In genomic region chr2:47654790-47655562, GRCh38 we compare ENCODE assay signal across 8 cellular contexts.
A peak's percentile ranks its signal among the peaks of the same experiment; 100 is the strongest.
DNase-seq lines count a peak whose midpoint lies in the region; ATAC-seq and TF ChIP-seq lines count a peak whose summit lies in the region.

No MANE protein-coding gene starts in this region.

- H3K4me3 ChIP-seq in osteoblast (ENCODE audit: insufficient read depth, low read length) (no peak overlapping the region), HAP-1 (no peak overlapping the region)

- H2AFZ ChIP-seq in osteoblast (ENCODE audit: low read length), result no peak overlapping the region

- in situ Hi-C loops in HAP-1 (cut with MboI; ENCODE audit: low sequenced_read_pairs), result no loop called here

- H3K9me3 ChIP-seq in osteoblast (ENCODE audit: low read depth, low read length) (no peaks in the 10 kb centered on the region), HAP-1 (no peaks in the 10 kb centered on the region)

- no peak overlapping the region for H3K4me2 ChIP-seq in osteoblast (ENCODE audit: insufficient read depth, low read length)

- H3K27me3 ChIP-seq in osteoblast (ENCODE audit: insufficient read depth, low read length) (peaks cover 34% of the 10 kb centered on the region), HAP-1 (ENCODE audit: low read depth) (no peaks in the 10 kb centered on the region)

- peak; percentile 77 for ATAC-seq in HG02870 (IDR thresholded peaks at IDR 0.05; ENCODE audit: unreplicated experiment)
- ATAC-seq in omental fat pad (ENCODE audit: low FRiP score), result no peak

- H3K4me1 ChIP-seq in osteoblast (ENCODE audit: insufficient read depth, low read length) (no peaks in the 10 kb centered on the region), HAP-1 (no peaks in the 10 kb centered on the region)

- H3K27ac ChIP-seq in osteoblast (ENCODE audit: low read depth, low read length), result no peak overlapping the region

- peak; percentile 71 for DNase-seq in GM19238 (ENCODE audit: insufficient read length, low spot score)
- peak; percentile 6 for DNase-seq in NCI-H226
- DNase-seq in osteoblast (ENCODE audit: insufficient read length, low spot score, missing footprints), result peak; percentile 9
- DNase-seq in omental fat pad (ENCODE audit: low spot score), result no peak
- DNase-seq in DMS114 treated with DMSO at 0.1 percent for 48 hours (lab: John Stamatoyannopoulos, UW; ENCODE audit: unreplicated experiment), result no peak
- DNase-seq in HAP-1 (ENCODE audit: low spot score in 2 of 2), result no peak
- no peak for DNase-seq in Ammon's horn (ENCODE audit: low spot score)

- TF ChIP-seq CTCF in osteoblast (IDR thresholded peaks at IDR 0.05; ENCODE audit: extremely low read depth, low read depth, low read length) (no peak), omental fat pad (IDR thresholded peaks at IDR 0.05) (no peak)

- H3K36me3 ChIP-seq in osteoblast (ENCODE audit: insufficient read depth, low read length) (no peaks in the 10 kb centered on the region), HAP-1 (replicated peaks) (no peaks in the 10 kb centered on the region)

- H3K79me2 ChIP-seq in osteoblast (ENCODE audit: insufficient read depth, low read length), result no peaks in the 10 kb centered on the region

- no peaks in the 10 kb centered on the region for H4K20me1 ChIP-seq in osteoblast (ENCODE audit: insufficient read depth, low read length)

Comparison
In these comparisons a context has a peak if more than half of its experiments do, and no peak if none do; other contexts are left out.
1. DNase-seq: peak in GM19238 (single experiment), NCI-H226 (single experiment) and osteoblast (single experiment); none in omental fat pad (single experiment), DMS114 treated with DMSO at 0.1 percent for 48 hours (single experiment), HAP-1 (0 of 2) and Ammon's horn (single experiment).